1 cellular context compared by ENCODE assay signal in the genomic region with DNA sequence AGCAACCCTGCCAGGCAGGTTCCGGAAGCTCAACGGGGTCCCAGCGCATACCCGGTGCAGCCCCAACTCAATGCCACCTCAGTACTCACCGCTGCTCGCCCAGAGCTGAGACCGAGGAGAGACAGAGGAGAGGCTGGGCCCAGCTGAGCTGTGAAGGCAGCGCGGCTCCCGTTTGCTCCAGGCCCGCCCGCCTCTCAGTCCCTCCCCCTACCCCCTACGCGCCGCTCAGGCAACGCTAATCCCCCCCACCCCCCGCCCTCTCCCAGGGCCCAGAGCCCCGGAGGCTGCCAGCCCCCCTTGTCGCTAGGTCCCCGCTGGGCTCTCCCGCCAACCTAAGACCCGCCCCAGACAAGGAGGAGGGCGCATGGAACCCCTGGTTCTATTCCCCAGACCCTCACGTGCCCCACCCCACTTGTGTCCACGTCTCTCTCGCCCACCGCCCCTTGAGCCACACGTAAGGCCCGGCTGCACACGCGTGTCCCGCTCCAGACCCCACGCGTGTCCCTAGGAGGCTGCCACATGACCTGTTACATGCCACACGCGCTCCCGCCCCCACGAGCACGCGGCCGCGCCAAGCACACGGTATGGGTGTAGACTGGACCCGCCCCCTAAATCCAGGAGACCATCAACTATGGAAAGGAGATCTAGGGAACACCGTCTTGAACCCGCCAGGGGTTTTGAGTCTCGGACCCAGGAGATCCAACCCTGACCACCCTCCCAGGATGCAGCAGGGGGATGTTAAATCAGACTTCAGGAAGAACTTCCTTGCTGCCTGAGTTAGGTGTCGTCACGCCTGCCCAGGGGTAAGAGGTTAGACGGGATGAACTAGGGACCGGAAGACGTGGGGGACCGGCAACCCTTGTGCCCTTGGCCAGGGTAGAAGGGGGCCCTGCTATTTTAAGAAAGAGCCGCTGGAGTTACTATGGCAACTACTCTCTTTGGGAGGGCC.
TF ChIP-seq lines count a peak whose summit lies in the region.

A gene (minus strand): TSS at position 174 of the 949 bp plus-strand sequence. CDS start 1,747 bp downstream, outside the sequence.

TF ChIP-seq in H1, 55 proteins besides CTCF, POLR2A, EP300 and RAD21:
- TF ChIP-seq, protein P1, sequence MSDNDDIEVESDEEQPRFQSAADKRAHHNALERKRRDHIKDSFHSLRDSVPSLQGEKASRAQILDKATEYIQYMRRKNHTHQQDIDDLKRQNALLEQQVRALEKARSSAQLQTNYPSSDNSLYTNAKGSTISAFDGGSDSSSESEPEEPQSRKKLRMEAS (IDR thresholded peaks at IDR 0.05) = peak; percentile 79
- TF ChIP-seq ZNF274 (IDR thresholded peaks at IDR 0.05; ENCODE audit: borderline replicate concordance, extremely low read depth, low read length) (no peak), TCF12 (IDR thresholded peaks at IDR 0.05; ENCODE audit: low read depth, low read length) (no peak), TAF1 (IDR thresholded peaks at IDR 0.05; ENCODE audit: low read depth, low read length) (peak; percentile 44; the same call in 1 of the 2 replicates), KDM1A (IDR thresholded peaks at IDR 0.05; ENCODE audit: borderline replicate concordance, low read length) (peak; percentile 70), BACH1 (IDR thresholded peaks at IDR 0.05; ENCODE audit: low read length) (peak; percentile 74), TBP (IDR thresholded peaks at IDR 0.05; ENCODE audit: low read depth, low read length) (peak; percentile 44; the same call in 1 of the 2 replicates), SAP30 (IDR thresholded peaks at IDR 0.05; ENCODE audit: insufficient read depth, insufficient replicate concordance, low read length) (peak; percentile 46), SIN3A (conservative IDR thresholded peaks at IDR 0.05 in 1 of 2, IDR thresholded peaks at IDR 0.05 in 1 of 2; ENCODE audit: low read depth in 1 of 2, low read length in 2 of 2) (peak in 1 of 2 experiments; percentile 31; a peak in 1 of 4 replicates), SP4 (IDR thresholded peaks at IDR 0.05; ENCODE audit: low read length) (peak; percentile 70; the same call in 1 of the 2 replicates), EGR1 (IDR thresholded peaks at IDR 0.05; ENCODE audit: borderline replicate concordance, low read depth, low read length) (no peak), CREB1 (IDR thresholded peaks at IDR 0.05) (peak; percentile 61), MAFK (IDR thresholded peaks at IDR 0.05; ENCODE audit: low read depth, low read length) (no peak), HDAC2 (IDR thresholded peaks at IDR 0.05; ENCODE audit: borderline replicate concordance in 1 of 2, low read depth in 2 of 2, low read length in 2 of 2) (peak; percentile 29 to 86; a peak in 2 of 4 replicates), POU5F1 (IDR thresholded peaks at IDR 0.05; ENCODE audit: low read depth, low read length) (no peak)
- TF ChIP-seq, protein P2, sequence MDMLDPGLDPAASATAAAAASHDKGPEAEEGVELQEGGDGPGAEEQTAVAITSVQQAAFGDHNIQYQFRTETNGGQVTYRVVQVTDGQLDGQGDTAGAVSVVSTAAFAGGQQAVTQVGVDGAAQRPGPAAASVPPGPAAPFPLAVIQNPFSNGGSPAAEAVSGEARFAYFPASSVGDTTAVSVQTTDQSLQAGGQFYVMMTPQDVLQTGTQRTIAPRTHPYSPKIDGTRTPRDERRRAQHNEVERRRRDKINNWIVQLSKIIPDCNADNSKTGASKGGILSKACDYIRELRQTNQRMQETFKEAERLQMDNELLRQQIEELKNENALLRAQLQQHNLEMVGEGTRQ (IDR thresholded peaks at IDR 0.05; ENCODE audit: low read length) = no peak
- TF ChIP-seq, protein P3, sequence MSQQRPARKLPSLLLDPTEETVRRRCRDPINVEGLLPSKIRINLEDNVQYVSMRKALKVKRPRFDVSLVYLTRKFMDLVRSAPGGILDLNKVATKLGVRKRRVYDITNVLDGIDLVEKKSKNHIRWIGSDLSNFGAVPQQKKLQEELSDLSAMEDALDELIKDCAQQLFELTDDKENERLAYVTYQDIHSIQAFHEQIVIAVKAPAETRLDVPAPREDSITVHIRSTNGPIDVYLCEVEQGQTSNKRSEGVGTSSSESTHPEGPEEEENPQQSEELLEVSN (IDR thresholded peaks at IDR 0.05) = peak; percentile 48; the same call in 1 of the 2 replicates
- TF ChIP-seq, protein P4, sequence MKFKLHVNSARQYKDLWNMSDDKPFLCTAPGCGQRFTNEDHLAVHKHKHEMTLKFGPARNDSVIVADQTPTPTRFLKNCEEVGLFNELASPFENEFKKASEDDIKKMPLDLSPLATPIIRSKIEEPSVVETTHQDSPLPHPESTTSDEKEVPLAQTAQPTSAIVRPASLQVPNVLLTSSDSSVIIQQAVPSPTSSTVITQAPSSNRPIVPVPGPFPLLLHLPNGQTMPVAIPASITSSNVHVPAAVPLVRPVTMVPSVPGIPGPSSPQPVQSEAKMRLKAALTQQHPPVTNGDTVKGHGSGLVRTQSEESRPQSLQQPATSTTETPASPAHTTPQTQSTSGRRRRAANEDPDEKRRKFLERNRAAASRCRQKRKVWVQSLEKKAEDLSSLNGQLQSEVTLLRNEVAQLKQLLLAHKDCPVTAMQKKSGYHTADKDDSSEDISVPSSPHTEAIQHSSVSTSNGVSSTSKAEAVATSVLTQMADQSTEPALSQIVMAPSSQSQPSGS (IDR thresholded peaks at IDR 0.05; ENCODE audit: low read length) = 0 out of 2 replicates have a peak, but pooled peaks have one; percentile 15
